10 cellular contexts compared by ENCODE assay signal in genomic region chr17:34409352-34409751, GRCh38. TPM values are rescaled to one million over a fixed set of nuclear protein-coding genes. Genes with fewer than 3 reads are reported as not detected.
"Had no signal": no experiment of that assay in that cellular context is flagged by ENCODE, and none has a peak within 500 bp of the region (broad histone marks: within the 10 kb centered on the region; RNA-seq: fewer than 3 reads in every experiment).

No MANE protein-coding gene starts in this region.

- H3K9ac ChIP-seq: GM23248 had no signal

- H3K4me3 ChIP-seq: GM23248 had no signal

- ATAC-seq: HepG2 had no signal

- H2AFZ ChIP-seq: GM23248 had no signal

- H3K27ac ChIP-seq: GM23248, HL-60 had no signal

- DNase-seq: GM23248, GOT3, H9, HCEC 1CT, KG1 had no signal

- FAIRE-seq: H54, HepG2 had no signal

RNA-seq across cellular contexts. Expression of gene CCL1, which starts 46.3 kb away (rescaled TPM):
- total RNA-seq: GM23248, H9, HepG2, HT1080 had no signal
- polyA plus RNA-seq: GM23248, HepG2, IgD-negative memory B cell had no signal

RNA-seq across cellular contexts. Expression of gene CCL13, which starts 53.1 kb away (rescaled TPM):
- total RNA-seq: GM23248, H9, HepG2, HT1080 had no signal
- polyA plus RNA-seq: GM23248, HepG2, IgD-negative memory B cell had no signal
